In the genomic region with DNA sequence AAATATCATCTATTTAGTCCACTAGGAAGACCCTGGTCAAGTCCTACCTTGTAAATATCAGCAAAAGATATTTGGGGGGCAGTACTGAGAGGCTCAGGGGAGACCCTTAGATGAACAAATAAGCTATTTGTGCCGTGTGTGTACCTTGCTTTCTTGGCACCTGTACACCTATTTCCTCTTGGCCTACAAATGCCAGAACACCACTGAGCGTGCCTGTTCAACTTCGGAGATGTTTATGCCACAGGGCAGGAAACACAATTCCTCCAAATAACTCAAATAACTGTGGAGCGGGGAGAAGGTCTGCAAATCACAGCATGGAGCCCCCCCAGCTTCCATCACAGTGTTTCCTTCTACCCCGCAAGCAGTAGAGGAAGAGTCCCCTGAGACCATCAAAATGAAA, we compare ENCODE assay signal across 25 cellular contexts.
"Had no signal": no experiment of that assay in that cellular context is flagged by ENCODE, and none has a peak within 500 bp of the region (broad histone marks: within the 10 kb centered on the region; RNA-seq: fewer than 3 reads in every experiment).

No MANE protein-coding gene starts in this region.

- H3K9me3 ChIP-seq: neutrophil, pancreas, prostate gland, right lobe of liver, thoracic aorta, thyroid gland, vagina had no signal

- H3K27me3 ChIP-seq: neutrophil, pancreas, right atrium auricular region, right lobe of liver, sigmoid colon, stomach, thyroid gland, tibial nerve, upper lobe of left lung, vagina had no signal

- DNase-seq: nephron progenitor cell; nucleus accumbens; pancreas; retina; right lobe of liver; sigmoid colon; small intestine; stimulated activated CD4-positive, alpha-beta T cell treated with anti-CD3 and anti-CD28 coated beads, Interleukin-15, amount 100 ng/mL, for 24 hours; stimulated activated CD4-positive, alpha-beta T cell treated with anti-CD3 and anti-CD28 coated beads, Interleukin-2, amount 100 ng/mL, for 24 hours; stimulated activated CD4-positive, alpha-beta T cell treated with anti-CD3 and anti-CD28 coated beads, Interleukin-2, amount 100 ng/mL, for 48 hours; stimulated activated CD4-positive, alpha-beta T cell treated with anti-CD3 and anti-CD28 coated beads, Interleukin-4, amount 100 ng/mL, for 24 hours; stimulated activated naive B cell treated with anti-CD40 and anti-IgM and Interleukin-4, amounts not matched to agents 10 μg/mL and 1 μg/mL and 100 μg/mL, for 72 hours; stimulated activated naive CD4-positive, alpha-beta T cell treated with Interleukin-2 at 50 U/mL for 16 hours; stomach; thyroid gland; trophoblast cell; upper lobe of left lung had no signal

- H3K4me3 ChIP-seq: pancreas, prostate gland, right atrium auricular region, right lobe of liver, sigmoid colon, stomach, thoracic aorta, thyroid gland, tibial nerve, upper lobe of left lung, vagina had no signal

- H3K4me1 ChIP-seq: pancreas, prostate gland, right atrium auricular region, right lobe of liver, sigmoid colon, stomach, thyroid gland, tibial nerve, upper lobe of left lung, vagina had no signal

- ATAC-seq: natural killer cell treated with Interleukin-12 subunit alpha and Interleukin-12 subunit beta and Interleukin-15 and Interleukin-18, amount 100 ng/mL, for 72 hours; pancreas; right lobe of liver; stimulated activated effector memory CD8-positive, alpha-beta T cell treated with anti-CD3 and anti-CD28 coated beads, Interleukin-12 subunit alpha, Interleukin-12 subunit beta, amount 100 ng/mL, for 72 hours; stimulated activated naive B cell treated with anti-CD40 and anti-IgM and Interleukin-4, amounts not matched to agents 10 μg/mL and 1 μg/mL and 100 μg/mL, for 72 hours had no signal

- H3K27ac ChIP-seq: neutrophil, pancreas, prostate gland, right atrium auricular region, right lobe of liver, sigmoid colon, stomach, thoracic aorta, thyroid gland, tibial nerve, upper lobe of left lung, vagina had no signal

- H3K36me3 ChIP-seq: neutrophil, pancreas, prostate gland, right atrium auricular region, right lobe of liver, sigmoid colon, stomach, thoracic aorta, thyroid gland, tibial nerve, upper lobe of left lung, vagina had no signal
